In genomic region chr16:89096768-89097527, GRCh38 we compare ENCODE assay signal across 12 cellular contexts. TPM values are rescaled to one million over a fixed set of nuclear protein-coding genes. Genes with fewer than 3 reads are reported as not detected.
DNase-seq lines count a peak whose midpoint lies in the region; ATAC-seq and TF ChIP-seq lines count a peak whose summit lies in the region.
"Had no signal": no experiment of that assay in that cellular context is flagged by ENCODE, and none has a peak within 500 bp of the region (broad histone marks: within the 10 kb centered on the region; RNA-seq: fewer than 3 reads in every experiment).

No MANE protein-coding gene starts in this region.

- DNase-seq in OCI-LY7 (ENCODE audit: low spot score) = peak; percentile 39
- peak; percentile 58 for DNase-seq in activated T-cell treated with anti-CD3 and anti-CD28 coated beads for 24 hours (ENCODE audit: low read depth)
- no peak for DNase-seq in naive B cell
- DNase-seq in stimulated activated CD8-positive, alpha-beta memory T cell treated with anti-CD3 and anti-CD28 coated beads, Interleukin-7, amount 100 ng/mL, for 24 hours (ENCODE audit: low read depth) = peak; percentile 21
- DNase-seq in ACHN = no peak
- DNase-seq: GDM1, left ventricle myocardium superior, NCI-H510A treated with DMSO at 0.1 percent for 48 hours had no signal

- H3K4me2 ChIP-seq in OCI-LY7 (ENCODE audit: low read length) = peak overlapping the region; percentile 95

- no peaks in the 10 kb centered on the region for H3K9me2 ChIP-seq in OCI-LY7 (ENCODE audit: insufficient read depth, low read length)

- POLR2A ChIA-PET in OCI-LY7 (lab: Charles Lee) = interaction anchor here (0.7 to 2.0 kb wide), 3 partner anchors 19 to 160 kb away, joined by 3 to 9 read pairs (median 5); no protein-coding TSS in a partner anchor

- in situ Hi-C loops in ACHN (cut with HindIII; ENCODE audit: low pct_ligation_motif_present, low pct_unique_long_range_greater_than_20kb, low sequenced_read_pairs) = no loop called here

- H3K4me3 ChIP-seq in OCI-LY7 (ENCODE audit: low read depth, low read length, poor library complexity, severe bottlenecking) = peak overlapping the region; percentile 99

- peaks cover 70% of the 10 kb centered on the region for H3K79me2 ChIP-seq in OCI-LY7 (ENCODE audit: insufficient read depth, low read depth, low read length)

- H3K4me1 ChIP-seq in OCI-LY7 (ENCODE audit: insufficient read depth, low read length, poor library complexity, severe bottlenecking) = peaks cover 58% of the 10 kb centered on the region

- intact Hi-C loops in OCI-LY7 (cut with micrococcal nuclease; ENCODE audit: unreplicated experiment) = loop anchor here (5.0 to 10.0 kb wide), 3 partner anchors 70 to 282 kb away; partner anchors contain the start of gene APRT

- no peak overlapping the region for H2AFZ ChIP-seq in OCI-LY7 (ENCODE audit: low read length)

- peak overlapping the region in 5 of 6 donors; percentile 30 to 96 (median 90) for H3K27ac Mint-ChIP-seq in naive B cell

- H3K4me1 Mint-ChIP-seq in naive B cell = peaks cover 46 to 68% (median 54%) of the 10 kb centered on the region in 3 donors

- H3K9me3 ChIP-seq in OCI-LY7 (ENCODE audit: low read length) = no peaks in the 10 kb centered on the region

- H3K4me3 Mint-ChIP-seq in naive B cell = peak overlapping the region; percentile 42 to 96 (median 75)

- peak overlapping the region; percentile 98 for H3K27ac ChIP-seq in OCI-LY7 (ENCODE audit: low read depth, low read length, poor library complexity, severe bottlenecking)
- H3K27ac ChIP-seq: VCaP had no signal

- H3K9me3 Mint-ChIP-seq in naive B cell = no peaks in the 10 kb centered on the region

- CTCF ChIA-PET in OCI-LY7 (lab: Charles Lee; ENCODE audit: unreplicated experiment) = interaction anchor here (0.6 kb wide), 2 partner anchors 109 to 404 kb away, joined by 3 read pairs; no protein-coding TSS in a partner anchor

- H3K27me3 Mint-ChIP-seq in naive B cell = peaks cover 0 to 6% (median 4%) of the 10 kb centered on the region in 3 donors

- ATAC-seq in naive B cell (ENCODE audit: low read depth in 2 of 2) (no peak), GM18520 (IDR thresholded peaks at IDR 0.05; ENCODE audit: unreplicated experiment) (no peak), GM18868 (IDR thresholded peaks at IDR 0.05; ENCODE audit: unreplicated experiment) (no peak), HG03378 (IDR thresholded peaks at IDR 0.05; ENCODE audit: unreplicated experiment) (no peak)
- ATAC-seq: left ventricle myocardium superior had no signal

- peaks cover 5 to 8% of the 10 kb centered on the region in 2 donors for H3K36me3 Mint-ChIP-seq in naive B cell

- BruUV-seq in OCI-LY7 (replicated peaks; lab: Mats Ljungman, UMichigan) = no TSS peak

- H4K20me1 ChIP-seq in OCI-LY7 (ENCODE audit: insufficient read depth, low read length) = no peaks in the 10 kb centered on the region

- H3K36me3 ChIP-seq in OCI-LY7 (ENCODE audit: insufficient read depth, low read length) = peaks cover 59% of the 10 kb centered on the region

- TF ChIP-seq CTCF in OCI-LY7 (conservative IDR thresholded peaks at IDR 0.05; ENCODE audit: low read length) = no peak

RNA-seq across cellular contexts. Expression of gene ACSF3, which starts 3.3 kb away (rescaled TPM):
- total RNA-seq in OCI-LY7 (2014; rRNA removed; shearing (Covaris generic)) = 97.9 and 112 TPM in 2 replicates
- 143 and 149 TPM in 2 replicates for total RNA-seq in OCI-LY7 (2022)
- 10 to 100 TPM; 30.0 to 43.6 (median 33.9) TPM for polyA plus RNA-seq in naive B cell (ENCODE audit: low read depth in 6 of 6)

Comparison
In these comparisons a context has a peak if more than half of its experiments do, and no peak if none do; other contexts are left out.
1. DNase-seq: peak in OCI-LY7 (single experiment), activated T-cell treated with anti-CD3 and anti-CD28 coated beads for 24 hours (single experiment) and stimulated activated CD8-positive, alpha-beta memory T cell treated with anti-CD3 and anti-CD28 coated beads, Interleukin-7, amount 100 ng/mL, for 24 hours (single experiment); none in naive B cell (single experiment) and ACHN (single experiment).